Comparison of ENCODE assay signal across 18 cellular contexts in the genomic region with DNA sequence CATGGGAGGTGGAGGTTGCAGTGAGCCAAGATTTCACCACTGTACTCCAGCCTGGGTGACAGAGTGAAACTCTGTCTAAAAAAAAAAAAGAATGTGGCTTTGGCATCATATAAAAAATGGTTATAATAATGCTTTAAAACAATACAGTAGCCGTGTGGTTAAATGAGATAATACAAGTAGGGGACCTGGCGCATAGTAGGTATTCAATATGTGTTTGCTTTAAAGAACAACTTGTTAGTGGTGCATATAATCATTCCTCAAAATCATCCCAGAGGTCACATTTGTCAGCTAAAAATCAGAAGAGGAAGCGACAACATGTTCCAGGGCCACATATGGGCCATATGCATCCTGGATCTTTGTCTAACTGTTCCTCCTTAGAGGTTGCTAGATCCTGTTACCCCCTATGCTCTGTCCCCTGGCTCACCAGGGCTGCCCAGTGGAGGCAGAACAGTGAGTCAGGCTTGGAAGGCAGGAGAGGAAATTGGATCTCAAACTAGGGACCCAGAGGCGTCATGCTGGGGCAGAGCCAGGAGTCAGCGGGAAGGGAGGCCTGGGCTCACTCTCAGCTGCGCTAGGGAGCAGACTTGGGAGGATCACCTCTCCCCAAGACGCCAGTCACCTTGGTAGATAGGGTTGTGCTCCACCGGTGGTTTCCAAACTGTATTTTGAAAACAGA. TPM values are rescaled to one million over a fixed set of nuclear protein-coding genes. Genes with fewer than 3 reads are reported as not detected.
DNase-seq lines count a peak whose midpoint lies in the region; ATAC-seq and TF ChIP-seq lines count a peak whose summit lies in the region.
"Had no signal": no experiment of that assay in that cellular context is flagged by ENCODE, and none has a peak within 500 bp of the region (broad histone marks: within the 10 kb centered on the region; RNA-seq: fewer than 3 reads in every experiment).

No MANE protein-coding gene starts in this region.

- no TSS peak for BruUV-seq in PC-3 (replicated peaks; lab: Mats Ljungman, UMichigan)

- H2AFZ ChIP-seq in PC-3 (ENCODE audit: low read length) (no peak overlapping the region), trophoblast cell (ENCODE audit: insufficient read depth, low read length, poor library complexity) (no peak overlapping the region), hepatocyte (no peak overlapping the region)

- WGBS in trophoblast cell (ENCODE audit: extremely low coverage, insufficient coverage, insufficient read length), result no CpG with 5 or more reads among the region's 8 CpGs
- 95% methylated on average over 8 of the region's 8 CpGs for WGBS in hepatocyte (ENCODE audit: low lambda C conversion rate, missing lambda C conversion rate)

- no peak overlapping the region for H4K12ac ChIP-seq in trophoblast cell (ENCODE audit: low read depth, low read length)

- H3K14ac ChIP-seq in trophoblast cell (ENCODE audit: low read length), result no peak overlapping the region

- no peaks in the 10 kb centered on the region for H3K79me1 ChIP-seq in trophoblast cell (ENCODE audit: low read length)

- H2BK5ac ChIP-seq in trophoblast cell (ENCODE audit: low read depth, low read length, poor library complexity), result no peak overlapping the region

- H3K4me1 ChIP-seq in PC-3 (ENCODE audit: insufficient read depth, low read length) (no peaks in the 10 kb centered on the region), trophoblast cell (ENCODE audit: control insufficient read depth in 1 of 2, insufficient read depth in 2 of 2, low read length in 2 of 2) (no peaks in the 10 kb centered on the region), hepatocyte (ENCODE audit: insufficient read depth) (no peaks in the 10 kb centered on the region)
- H3K4me1 ChIP-seq: upper lobe of right lung had no signal

- H3K27me3 ChIP-seq in PC-3 (ENCODE audit: low read length) (no peaks in the 10 kb centered on the region), trophoblast cell (ENCODE audit: insufficient read depth, low read length) (no peaks in the 10 kb centered on the region), hepatocyte (peaks cover 4% of the 10 kb centered on the region)

- H3K79me2 ChIP-seq in PC-3 (ENCODE audit: low read length) (no peaks in the 10 kb centered on the region), trophoblast cell (ENCODE audit: control insufficient read depth, insufficient read depth, low read length, poor library complexity) (no peaks in the 10 kb centered on the region), hepatocyte (no peaks in the 10 kb centered on the region)

- 0 out of 2 replicates have a peak, but pooled peaks have one; percentile 22 for ATAC-seq in PC-3
- ATAC-seq: upper lobe of right lung had no signal

- H3K23ac ChIP-seq in trophoblast cell (ENCODE audit: low read length), result no peak overlapping the region

- no peak overlapping the region for H3K4me2 ChIP-seq in PC-3 (ENCODE audit: low read length)
- no peak overlapping the region for H3K4me2 ChIP-seq in trophoblast cell (ENCODE audit: low read length)
- H3K4me2 ChIP-seq in hepatocyte, result no peak overlapping the region

- H3K27ac ChIP-seq in PC-3 (ENCODE audit: low read length) (no peak overlapping the region), trophoblast cell (ENCODE audit: low read depth, low read length) (no peak overlapping the region), hepatocyte (no peak overlapping the region)
- H3K27ac ChIP-seq: upper lobe of right lung had no signal

- no peak overlapping the region for H3K9ac ChIP-seq in PC-3 (ENCODE audit: low read length)
- no peak overlapping the region for H3K9ac ChIP-seq in trophoblast cell (ENCODE audit: low read length)

- DNase-seq in GDM1 (lab: John Stamatoyannopoulos, UW) (peak; percentile 21), PC-3 (no peak), dermis blood vessel endothelial cell (peak; percentile 75), trophoblast cell (no peak), NCI-H187 (lab: John Stamatoyannopoulos, UW) (no peak), DMS 273 (lab: John Stamatoyannopoulos, UW; ENCODE audit: unreplicated experiment) (no peak), hepatocyte (ENCODE audit: low spot score) (no peak)
- DNase-seq in stimulated activated CD4-positive, alpha-beta T cell treated with anti-CD3 and anti-CD28 coated beads, Interleukin-12 subunit alpha, Interleukin-12 subunit beta, amount 100 ng/mL, for 4 hours, result no peak
- DNase-seq: activated CD4-positive, alpha-beta T cell treated with anti-CD3 and anti-CD28 coated beads, Interleukin-2, amount 50 U/mL, for 4 hours; effector CD8-positive, alpha-beta T cell; glutamatergic neuron; Karpas-422; left cardiac atrium; NCI-H1930; stimulated activated CD4-positive, alpha-beta T cell treated with anti-CD3 and anti-CD28 coated beads, Interleukin-2, amount 100 ng/mL, for 24 hours; upper lobe of right lung had no signal

- no peaks in the 10 kb centered on the region for H3K9me3 ChIP-seq in PC-3 (ENCODE audit: low read length)
- no peaks in the 10 kb centered on the region for H3K9me3 ChIP-seq in trophoblast cell (ENCODE audit: insufficient read depth, low read depth, low read length)
- H3K9me3 ChIP-seq in hepatocyte (ENCODE audit: low read depth), result no peaks in the 10 kb centered on the region
- H3K9me3 ChIP-seq: upper lobe of right lung had no signal

- H4K91ac ChIP-seq in trophoblast cell (ENCODE audit: low read depth, low read length), result no peak overlapping the region

- H3K9me2 ChIP-seq in PC-3 (replicated peaks; ENCODE audit: low read length) (no peaks in the 10 kb centered on the region), hepatocyte (replicated peaks; ENCODE audit: insufficient read depth) (no peaks in the 10 kb centered on the region)

- H3K36me3 ChIP-seq in PC-3 (ENCODE audit: low read depth, low read length), result no peaks in the 10 kb centered on the region
- no peaks in the 10 kb centered on the region for H3K36me3 ChIP-seq in trophoblast cell (ENCODE audit: control insufficient read depth in 1 of 2, insufficient read depth in 2 of 2, low read length in 2 of 2)
- no peaks in the 10 kb centered on the region for H3K36me3 ChIP-seq in hepatocyte (replicated peaks; ENCODE audit: insufficient read depth, low read depth)
- H3K36me3 ChIP-seq: upper lobe of right lung had no signal

- no peak overlapping the region for H2BK120ac ChIP-seq in trophoblast cell (ENCODE audit: insufficient read depth, low read length, poor library complexity)

- H4K20me1 ChIP-seq in PC-3 (ENCODE audit: low read length) (no peaks in the 10 kb centered on the region), hepatocyte (ENCODE audit: insufficient read depth, poor library complexity, severe bottlenecking) (no peaks in the 10 kb centered on the region)

- TF ChIP-seq CTCF in PC-3 (conservative IDR thresholded peaks at IDR 0.05; ENCODE audit: low read depth, low read length) (no peak), hepatocyte (IDR thresholded peaks at IDR 0.05; ENCODE audit: poor library complexity) (no peak)

- no peak overlapping the region for H4K8ac ChIP-seq in trophoblast cell (ENCODE audit: low read depth, low read length)

- no peaks in the 10 kb centered on the region for H3F3A ChIP-seq in PC-3 (ENCODE audit: low read length, unreplicated experiment)

- CTCF ChIA-PET in PC-3 (lab: Charles Lee), result no interaction called here

- H2BK12ac ChIP-seq in trophoblast cell (ENCODE audit: low read length), result no peak overlapping the region

- POLR2A ChIA-PET in PC-3 (lab: Charles Lee; ENCODE audit: unreplicated experiment), result no interaction called here

- intact Hi-C loops in PC-3 (cut with micrococcal nuclease), result no loop called here

- H3K4me3 ChIP-seq in PC-3 (ENCODE audit: low read length) (no peak overlapping the region), trophoblast cell (ENCODE audit: low read depth, low read length) (peak overlapping the region; percentile 27), hepatocyte (no peak overlapping the region)
- H3K4me3 ChIP-seq: upper lobe of right lung had no signal

- no peak overlapping the region for H2AK5ac ChIP-seq in trophoblast cell (ENCODE audit: low read length)

- no peak overlapping the region for H3K18ac ChIP-seq in trophoblast cell (ENCODE audit: low read length)

- H3K4ac ChIP-seq in trophoblast cell (ENCODE audit: low read depth, low read length), result no peak overlapping the region

RNA-seq across cellular contexts. Expression of gene LHX6, which starts 27.7 kb away (rescaled TPM):
- 11.1 and 16.5 TPM in 2 replicates for total RNA-seq in PC-3 (2014; rRNA removed)
- total RNA-seq in dermis blood vessel endothelial cell, result 18.1 and 27.4 TPM in 2 replicates
- polyA plus RNA-seq in trophoblast cell (2013), result 0.04 and 0.07 TPM in 2 replicates
- total RNA-seq in hepatocyte, result 0.10 and 0.16 TPM in 2 replicates
- 0.39 TPM in 1 of 2 replicates, not detected in the other for polyA plus RNA-seq in hepatocyte
- polyA plus RNA-seq: CD14-positive monocyte had no signal

RNA-seq across cellular contexts. Expression of gene MORN5, which starts 41.4 kb away (rescaled TPM):
- total RNA-seq in PC-3 (2014; rRNA removed) (not detected in 2 replicates), dermis blood vessel endothelial cell (not detected in 2 replicates), hepatocyte (not detected in 2 replicates)
- polyA plus RNA-seq in trophoblast cell (2013), result not detected in 2 replicates
- polyA plus RNA-seq in hepatocyte, result 0.95 TPM in 1 of 2 replicates, not detected in the other
- total RNA-seq: H1, left cardiac atrium, upper lobe of right lung had no signal
- polyA plus RNA-seq: CD14-positive monocyte, H1 had no signal

RNA-seq across cellular contexts. Expression of gene NDUFA8, which starts 41.5 kb away (rescaled TPM):
- total RNA-seq in PC-3 (2014; rRNA removed) (67.5 and 71.4 TPM in 2 replicates), dermis blood vessel endothelial cell (40.7 and 48.5 TPM in 2 replicates), hepatocyte (44.4 and 46.4 TPM in 2 replicates)
- 65.5 and 69.1 TPM in 2 replicates for polyA plus RNA-seq in trophoblast cell (2013)
- polyA plus RNA-seq in hepatocyte, result 113 and 132 TPM in 2 replicates

Comparison
In these comparisons a context has a peak if more than half of its experiments do, and no peak if none do; other contexts are left out.
1. DNase-seq: peak in GDM1 (single experiment) and dermis blood vessel endothelial cell (single experiment); none in PC-3 (single experiment), trophoblast cell (0 of 2), stimulated activated CD4-positive, alpha-beta T cell treated with anti-CD3 and anti-CD28 coated beads, Interleukin-12 subunit alpha, Interleukin-12 subunit beta, amount 100 ng/mL, for 4 hours (single experiment), NCI-H187 (0 of 2), DMS 273 (single experiment) and hepatocyte (single experiment).
2. RNA of gene LHX6, which starts 27.7 kb away (total RNA-seq): 18.1 to 27.4 TPM in dermis blood vessel endothelial cell and 11.1 to 16.5 TPM in PC-3; 0.10 to 0.16 TPM in hepatocyte; every median in the first group is over 10 times any median in the second.